8 cellular contexts compared by ENCODE assay signal in the genomic region with DNA sequence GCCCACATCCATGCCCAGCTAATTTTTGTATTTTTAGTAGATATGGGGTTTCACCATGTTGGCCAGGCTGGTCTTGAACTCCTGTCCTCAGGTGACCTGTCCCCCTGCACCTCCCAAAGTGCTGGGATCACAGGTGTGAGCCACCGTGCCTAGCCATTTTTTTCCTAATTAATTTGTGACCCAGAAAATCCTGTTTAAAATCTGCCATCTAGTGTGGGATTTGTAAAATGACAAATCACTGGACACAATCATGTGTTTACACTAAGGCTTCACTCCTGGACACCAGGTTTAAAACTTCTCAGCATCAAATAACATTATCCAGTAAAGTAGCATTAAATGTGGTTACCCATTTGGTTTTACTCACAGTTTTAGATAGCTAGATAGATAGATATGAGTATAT. TPM values are rescaled to one million over a fixed set of nuclear protein-coding genes. Genes with fewer than 3 reads are reported as not detected.
DNase-seq lines count a peak whose midpoint lies in the region; TF ChIP-seq lines count a peak whose summit lies in the region.

No MANE protein-coding gene starts in this region.

- no peak for DNase-seq in CD14-positive monocyte (ENCODE audit: low spot score)
- no peak for DNase-seq in H9
- peak; percentile 36 for DNase-seq in kidney tubule cell (ENCODE audit: low spot score)
- DNase-seq in stimulated activated naive CD4-positive, alpha-beta T cell treated with Interleukin-2 at 50 U/mL for 16 hours (lab: John Stamatoyannopoulos, UW), result no peak
- no peak for DNase-seq in lower leg skin (ENCODE audit: low spot score in 2 of 2)
- no peak for DNase-seq in SIG-M5 treated with dmso at 0.1 percent for 504 hours (lab: John Stamatoyannopoulos, UW; ENCODE audit: unreplicated experiment)
- no peak for DNase-seq in Ammon's horn (ENCODE audit: low spot score)

- H2BK20ac ChIP-seq in H9 (ENCODE audit: low read depth, low read length, poor library complexity, severe bottlenecking), result no peak overlapping the region

- H3K27ac ChIP-seq in H9 (ENCODE audit: insufficient read length, low read depth, low read length) (no peak overlapping the region), SU-DHL-6 (ENCODE audit: low read depth, low read length) (no peak overlapping the region)

- H3K9ac ChIP-seq in H9 (ENCODE audit: extremely low read depth, insufficient read length, low read length), result no peak overlapping the region
- no peak overlapping the region for H3K9ac ChIP-seq in SU-DHL-6 (ENCODE audit: low read length)

- no peak overlapping the region for H4K91ac ChIP-seq in H9 (ENCODE audit: insufficient read length, low read depth, low read length)

- H3K27me3 ChIP-seq in H9 (ENCODE audit: insufficient read depth, low read length) (no peaks in the 10 kb centered on the region), SU-DHL-6 (ENCODE audit: low read length) (no peaks in the 10 kb centered on the region)

- H4K5ac ChIP-seq in H9 (ENCODE audit: insufficient read length, low read depth, low read length), result no peak overlapping the region

- no peak for TF ChIP-seq POLR2A in lower leg skin (IDR thresholded peaks at IDR 0.05)

- H3K36me3 Mint-ChIP-seq in CD14-positive monocyte (no peaks in the 10 kb centered on the region), H9 (ENCODE audit: insufficient read depth in 1 of 3, low read depth in 3 of 3) (peaks cover 0 to 14% (median 10%) of the 10 kb centered on the region in 3 experiments)

- no peak overlapping the region for H3K14ac ChIP-seq in H9 (ENCODE audit: insufficient read depth, low read length)

- no peaks in the 10 kb centered on the region for H3F3A ChIP-seq in SU-DHL-6 (ENCODE audit: insufficient read depth)

- no peak overlapping the region for H3K4me2 ChIP-seq in H9 (ENCODE audit: insufficient read depth, insufficient read length, low read length)
- no peak overlapping the region for H3K4me2 ChIP-seq in SU-DHL-6 (ENCODE audit: low read depth, low read length, poor library complexity, severe bottlenecking)

- H3T11ph ChIP-seq in H9 (ENCODE audit: low read length), result no peak overlapping the region

- no peak overlapping the region for H2BK120ac ChIP-seq in H9 (ENCODE audit: low read depth, low read length, poor library complexity, severe bottlenecking)

- no peaks in the 10 kb centered on the region for H3K36me3 ChIP-seq in SU-DHL-6 (ENCODE audit: low read length)

- intact Hi-C loops in CD14-positive monocyte (cut with micrococcal nuclease), result loop anchor here in 1 of 2 donors (10.0 kb wide), 1 partner anchor 384 kb away; no protein-coding TSS in a partner anchor
- intact Hi-C loops in lower leg skin (cut with DNase I; ENCODE audit: low total_unique reads), result loop anchor here (5.0 kb wide), 1 partner anchor 1712 kb away; no protein-coding TSS in a partner anchor

- H3K23me2 ChIP-seq in H9 (ENCODE audit: insufficient read length, low read depth, low read length, poor library complexity, severe bottlenecking), result no peaks in the 10 kb centered on the region

- H3K4me1 ChIP-seq in H9 (ENCODE audit: insufficient read depth, low read length), result no peaks in the 10 kb centered on the region

- H3K4me3 ChIP-seq in SU-DHL-6 (ENCODE audit: insufficient read depth, low read length, poor library complexity, severe bottlenecking) (no peak overlapping the region), lower leg skin (ENCODE audit: low read depth, poor library complexity, severe bottlenecking) (no peak overlapping the region)

- peaks cover 0 to 1% (median 0%) of the 10 kb centered on the region in 3 donors for H3K27me3 Mint-ChIP-seq in CD14-positive monocyte (ENCODE audit: low read depth in 3 of 3)
- H3K27me3 Mint-ChIP-seq in H9 (ENCODE audit: low read depth), result no peaks in the 10 kb centered on the region; the same call in 1 of the 2 replicates

- no peak overlapping the region for H2AFZ ChIP-seq in H9 (ENCODE audit: low read length)
- no peak overlapping the region for H2AFZ ChIP-seq in SU-DHL-6 (ENCODE audit: low read depth, low read length, severe bottlenecking)

- no peak overlapping the region for H3K23ac ChIP-seq in H9 (ENCODE audit: insufficient read length, low read depth, low read length)

- H3K79me1 ChIP-seq in H9 (ENCODE audit: insufficient read depth, low read depth, low read length, poor library complexity, severe bottlenecking), result no peaks in the 10 kb centered on the region

- H2BK12ac ChIP-seq in H9 (ENCODE audit: insufficient read length, low read depth, low read length), result no peak overlapping the region

- no peaks in the 10 kb centered on the region for H3K4me1 Mint-ChIP-seq in CD14-positive monocyte
- no peaks in the 10 kb centered on the region; a peak in 1 of 4 replicates for H3K4me1 Mint-ChIP-seq in H9

- H4K20me1 ChIP-seq in H9 (ENCODE audit: control insufficient read depth, insufficient read depth, insufficient read length) (no peaks in the 10 kb centered on the region), SU-DHL-6 (ENCODE audit: low read depth, low read length) (no peaks in the 10 kb centered on the region)

- H3K18ac ChIP-seq in H9 (ENCODE audit: insufficient read length, low read depth, low read length), result no peak overlapping the region

- no CpG with 5 or more reads among the region's 1 CpG for WGBS in H9 (ENCODE audit: extremely low coverage, insufficient read length, low lambda C conversion rate)
- 10 to 19% methylated on average over 1 of the region's 1 CpG for WGBS in lower leg skin, 2 donors

- H3K27ac Mint-ChIP-seq in CD14-positive monocyte (no peak overlapping the region), H9 (no peak overlapping the region)

- no peak overlapping the region for H2BK15ac ChIP-seq in H9 (ENCODE audit: low read depth, low read length)

- no peak overlapping the region for H2BK5ac ChIP-seq in H9 (ENCODE audit: insufficient read length, low read length)

- H3K9me2 ChIP-seq in SU-DHL-6 (replicated peaks; ENCODE audit: insufficient read depth, low read length), result no peaks in the 10 kb centered on the region

- H3K9me3 ChIP-seq in H9 (ENCODE audit: control insufficient read depth, low read depth, low read length), result no peaks in the 10 kb centered on the region
- 0 out of 2 replicates have a peak, but pooled peaks cover 4% of the 10 kb centered on the region for H3K9me3 ChIP-seq in SU-DHL-6 (ENCODE audit: insufficient read depth, low read length)

- H3K79me2 ChIP-seq in H9 (ENCODE audit: insufficient read depth, low read length) (no peaks in the 10 kb centered on the region), SU-DHL-6 (ENCODE audit: insufficient read depth, low read length) (no peaks in the 10 kb centered on the region)

- H2AK5ac ChIP-seq in H9 (ENCODE audit: insufficient read length, low read length), result no peak overlapping the region

- H3K9me3 Mint-ChIP-seq in CD14-positive monocyte (peaks cover 0 to 6% (median 0%) of the 10 kb centered on the region in 7 donors), H9 (peaks cover 11 to 15% of the 10 kb centered on the region in 2 experiments)

- peak; percentile 49 for TF ChIP-seq CTCF in CD14-positive monocyte (IDR thresholded peaks at IDR 0.05)
- peak; percentile 46; the same call in 2 of the 3 replicates for TF ChIP-seq CTCF in H9 (conservative IDR thresholded peaks at IDR 0.05)
- peak; percentile 15 for TF ChIP-seq CTCF in SU-DHL-6 (IDR thresholded peaks at IDR 0.05; ENCODE audit: insufficient read depth, low read length, poor library complexity, severe bottlenecking)
- TF ChIP-seq CTCF in lower leg skin (IDR thresholded peaks at IDR 0.05), result no peak

- H3K4ac ChIP-seq in H9 (ENCODE audit: low read depth, low read length), result no peak overlapping the region

- H3K56ac ChIP-seq in H9 (ENCODE audit: insufficient read length, low read depth, low read length), result no peak overlapping the region

- H4K8ac ChIP-seq in H9 (replicated peaks; ENCODE audit: insufficient read length, low read depth, low read length), result no peak overlapping the region

- H3K4me3 Mint-ChIP-seq in CD14-positive monocyte, result no peak overlapping the region
- H3K4me3 Mint-ChIP-seq in H9, result no peak overlapping the region

RNA-seq across cellular contexts. Expression of a gene that starts 18.6 kb away (rescaled TPM):
- polyA plus RNA-seq in CD14-positive monocyte, result 10 to 100 TPM; 15.2 to 17.1 TPM
- total RNA-seq in H9 (2021) (21.0 and 24.0 TPM in 2 replicates), lower leg skin (10 to 100 TPM; 32.3 to 41.4 (median 35.3) TPM)

Comparison
In these comparisons a context has a peak if more than half of its experiments do, and no peak if none do; other contexts are left out.
1. CTCF ChIP-seq: peak in CD14-positive monocyte (single experiment), H9 (single experiment) and SU-DHL-6 (single experiment); none in lower leg skin (0 of 3).